In the genomic region with DNA sequence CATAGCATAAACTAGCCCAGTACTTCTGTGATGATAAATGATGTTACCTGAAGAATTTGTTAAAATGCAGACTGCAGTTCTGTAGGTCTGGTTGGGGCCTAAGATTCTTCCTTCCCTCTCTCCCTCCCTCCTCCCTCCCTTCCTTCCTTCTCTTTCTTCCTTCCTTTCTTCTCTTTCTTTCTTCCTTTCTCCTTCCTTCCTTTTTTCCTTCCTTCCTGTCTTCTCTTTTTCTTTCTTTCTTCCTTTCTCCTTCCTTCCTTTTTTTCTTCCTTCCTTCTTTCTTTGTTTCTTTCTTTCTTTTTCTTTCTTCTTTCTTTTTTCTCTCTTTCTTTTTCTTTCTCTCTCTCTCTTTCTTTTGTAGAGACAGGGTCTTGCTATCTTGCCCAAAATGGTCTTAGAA, we compare ENCODE assay signal across 13 cellular contexts.
"Had no signal": no experiment of that assay in that cellular context is flagged by ENCODE, and none has a peak within 500 bp of the region (broad histone marks: within the 10 kb centered on the region; RNA-seq: fewer than 3 reads in every experiment).

No MANE protein-coding gene starts in this region.

- H3K4me3 Mint-ChIP-seq: effector memory CD8-positive, alpha-beta T cell had no signal

- H3K9me3 Mint-ChIP-seq: activated B cell treated with CpG ODN at 0.5 μM for 24 hours; effector memory CD8-positive, alpha-beta T cell had no signal

- DNase-seq: activated B cell treated with CpG ODN at 0.5 μM for 24 hours; activated gamma-delta T cell; activated T-cell treated with anti-CD3 and anti-CD28 coated beads, Interleukin-2, amount 50 U/mL, for 1 hour; dermis blood vessel endothelial cell; effector memory CD8-positive, alpha-beta T cell; foreskin melanocyte; kidney glomerular epithelial cell; left ventricle myocardium superior; mesenchymal stem cell; pancreas; sigmoid colon; spleen had no signal

- H3K27me3 Mint-ChIP-seq: activated B cell treated with CpG ODN at 0.5 μM for 24 hours had no signal

- H3K27ac Mint-ChIP-seq: activated B cell treated with CpG ODN at 0.5 μM for 24 hours; effector memory CD8-positive, alpha-beta T cell had no signal

- ATAC-seq: effector memory CD8-positive, alpha-beta T cell; left ventricle myocardium superior; pancreas; SK-N-SH treated with all-trans-retinoic acid at 6 μM for 48 hours had no signal
